ENCODE assay signal across 8 cellular contexts in the genomic region with DNA sequence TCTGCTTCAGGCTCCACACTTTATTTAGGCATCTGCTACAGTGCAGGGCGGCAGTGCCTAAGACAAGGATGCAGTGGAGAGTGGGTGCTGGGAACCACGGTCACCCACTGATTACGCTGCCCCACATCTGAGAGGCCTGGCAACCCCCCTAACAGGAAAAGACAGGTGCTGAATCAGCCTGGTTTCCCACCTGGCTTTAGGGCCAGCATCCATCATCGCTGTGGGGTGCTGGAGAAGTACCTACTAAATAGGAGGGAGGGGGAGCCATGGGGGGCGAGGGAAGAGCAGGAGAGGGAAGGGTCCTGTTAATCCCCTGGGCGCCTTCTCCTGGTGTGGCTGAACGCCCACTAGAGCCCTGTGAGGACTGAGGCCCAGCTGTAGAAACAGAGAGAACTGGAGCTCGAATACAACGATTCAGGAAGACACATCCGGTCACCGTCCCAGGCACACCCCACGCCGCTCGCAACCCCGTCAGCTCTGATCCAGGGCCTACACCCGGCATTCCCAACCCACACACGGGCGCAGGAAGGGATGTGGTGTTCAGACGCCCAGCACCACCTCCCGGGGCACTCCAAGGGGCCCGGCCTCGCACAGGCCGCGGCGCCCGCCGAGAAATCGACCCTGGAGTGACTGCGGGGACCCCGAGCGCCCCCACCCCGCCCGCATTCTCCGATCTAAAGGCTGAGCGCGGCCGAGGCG. TPM values are rescaled to one million over a fixed set of nuclear protein-coding genes. Genes with fewer than 3 reads are reported as not detected.
DNase-seq lines count a peak whose midpoint lies in the region; ATAC-seq and TF ChIP-seq lines count a peak whose summit lies in the region.

No MANE protein-coding gene starts in this region.

- peak overlapping the region; percentile 77 to 89 (median 83) for H3K9ac ChIP-seq in skeletal muscle tissue (ENCODE audit: low read depth in 1 of 3, low read length in 3 of 3)

- no peaks in the 10 kb centered on the region for H3K27me3 Mint-ChIP-seq in CD4-positive, CD25-positive, alpha-beta regulatory T cell

- CTCF ChIA-PET in RWPE1 (lab: Yijun Ruan, JAX): interaction anchor here (0.6 to 0.9 kb wide), 2 partner anchors 9 to 1218 kb away, joined by 3 read pairs; no protein-coding TSS in a partner anchor

- H3K4me1 Mint-ChIP-seq in CD4-positive, CD25-positive, alpha-beta regulatory T cell: peaks cover 29 to 68% (median 31%) of the 10 kb centered on the region in 4 donors

- H3K36me3 Mint-ChIP-seq in CD4-positive, CD25-positive, alpha-beta regulatory T cell: peaks cover 20% of the 10 kb centered on the region

- POLR2A ChIA-PET in RWPE1 (lab: Yijun Ruan, JAX; ENCODE audit: low non-redundant PET): no interaction called here

- no peak for TF ChIP-seq CTCF in RWPE1 (conservative IDR thresholded peaks at IDR 0.05; ENCODE audit: low read depth)

- peak overlapping the region; percentile 87 to 93 (median 90) for H3K4me3 Mint-ChIP-seq in CD4-positive, CD25-positive, alpha-beta regulatory T cell

- H3K27me3 ChIP-seq in CD4-positive, CD25-positive, alpha-beta regulatory T cell (ENCODE audit: control insufficient read depth, insufficient read depth, low read length): no peaks in the 10 kb centered on the region
- H3K27me3 ChIP-seq in skeletal muscle tissue (ENCODE audit: control insufficient read depth in 3 of 3, insufficient read depth in 3 of 3, low read length in 3 of 3): no peaks in the 10 kb centered on the region

- H3K9me3 ChIP-seq in CD4-positive, CD25-positive, alpha-beta regulatory T cell (ENCODE audit: control insufficient read depth in 2 of 2, low read length in 2 of 2): no peaks in the 10 kb centered on the region
- no peaks in the 10 kb centered on the region for H3K9me3 ChIP-seq in iPS-18c (ENCODE audit: control insufficient read depth, insufficient read depth, low read length)
- H3K9me3 ChIP-seq in skeletal muscle tissue (ENCODE audit: control insufficient read depth in 3 of 3, low read length in 3 of 3): no peaks in the 10 kb centered on the region

- peaks cover 41% of the 10 kb centered on the region for H3K4me1 ChIP-seq in CD4-positive, CD25-positive, alpha-beta regulatory T cell (ENCODE audit: control insufficient read depth, insufficient read depth, low read length, poor library complexity, severe bottlenecking)
- peaks cover 8 to 14% (median 9%) of the 10 kb centered on the region in 3 donors for H3K4me1 ChIP-seq in skeletal muscle tissue (ENCODE audit: control insufficient read depth in 3 of 3, insufficient read depth in 3 of 3, low read length in 3 of 3)

- H3K4me3 ChIP-seq in CD4-positive, CD25-positive, alpha-beta regulatory T cell (ENCODE audit: low read depth, low read length): peak overlapping the region; percentile 61
- H3K4me3 ChIP-seq in iPS-18c (ENCODE audit: insufficient read depth, low read depth, low read length) (peak overlapping the region; percentile 80), skeletal muscle tissue (ENCODE audit: low read length in 3 of 3) (peak overlapping the region; percentile 73 to 84 (median 84))

- peaks cover 0 to 2% (median 0%) of the 10 kb centered on the region in 7 donors for H3K9me3 Mint-ChIP-seq in CD4-positive, CD25-positive, alpha-beta regulatory T cell

- ATAC-seq in CD4-positive, CD25-positive, alpha-beta regulatory T cell (ENCODE audit: low read depth in 2 of 2): peak; percentile 1
- ATAC-seq in GM19372 (IDR thresholded peaks at IDR 0.05; ENCODE audit: low read depth, unreplicated experiment) (peak; percentile 28), HG03439 (IDR thresholded peaks at IDR 0.05; ENCODE audit: unreplicated experiment) (peak; percentile 25)

- DNase-seq in CD4-positive, CD25-positive, alpha-beta regulatory T cell: peak in 1 of 3 donors; percentile 51
- DNase-seq in RWPE1 (ENCODE audit: low spot score) (peak; percentile 61), astrocyte of the hippocampus (ENCODE audit: low read depth, low spot score) (peak; percentile 78), NCI-H524 treated with DMSO at 0.1 percent for 48 hours (lab: John Stamatoyannopoulos, UW) (no peak)

- peak overlapping the region; percentile 82 to 98 (median 96) for H3K27ac Mint-ChIP-seq in CD4-positive, CD25-positive, alpha-beta regulatory T cell

- peaks cover 23% of the 10 kb centered on the region for H3K36me3 ChIP-seq in CD4-positive, CD25-positive, alpha-beta regulatory T cell (ENCODE audit: control insufficient read depth, insufficient read depth, low read length)
- peaks cover 13 to 32% (median 25%) of the 10 kb centered on the region in 3 donors for H3K36me3 ChIP-seq in skeletal muscle tissue (ENCODE audit: control insufficient read depth in 3 of 3, insufficient read depth in 3 of 3, low read length in 3 of 3)

- H3K27ac ChIP-seq in CD4-positive, CD25-positive, alpha-beta regulatory T cell (ENCODE audit: insufficient read depth, low read length, poor library complexity, severe bottlenecking): peak overlapping the region; percentile 79
- H3K27ac ChIP-seq in RWPE1: peak overlapping the region; percentile 90
- H3K27ac ChIP-seq in skeletal muscle tissue (ENCODE audit: low read depth, low read length): peak overlapping the region; percentile 64

RNA-seq across cellular contexts. Expression of gene DCTD, which starts 0.6 kb away (rescaled TPM):
- total RNA-seq in CD4-positive, CD25-positive, alpha-beta regulatory T cell: 57.5 TPM
- 100 to 1,000 TPM in 1 of 4 donors, 10 to 100 TPM in 3; 84.1 to 104 (median 89.2) TPM for polyA plus RNA-seq in CD4-positive, CD25-positive, alpha-beta regulatory T cell
- 48.5 TPM for total RNA-seq in skeletal muscle tissue
